In genomic region chr10:119025776-119026175, GRCh38 we compare ENCODE assay signal across 10 cellular contexts. TPM values are rescaled to one million over a fixed set of nuclear protein-coding genes. Genes with fewer than 3 reads are reported as not detected.
DNase-seq lines count a peak whose midpoint lies in the region; ATAC-seq, FAIRE-seq and TF ChIP-seq lines count a peak whose summit lies in the region.
"Had no signal": no experiment of that assay in that cellular context is flagged by ENCODE, and none has a peak within 500 bp of the region (broad histone marks: within the 10 kb centered on the region; RNA-seq: fewer than 3 reads in every experiment).

No MANE protein-coding gene starts in this region.

- no peak overlapping the region for H2AFZ ChIP-seq in GM23248

- no peaks in the 10 kb centered on the region for H3K9me2 ChIP-seq in GM23248 (ENCODE audit: insufficient read depth)

- no peaks in the 10 kb centered on the region for H3K36me3 ChIP-seq in GM23248 (ENCODE audit: low read depth)
- no peaks in the 10 kb centered on the region for H3K36me3 ChIP-seq in psoas muscle (ENCODE audit: insufficient read depth in 1 of 2, low read depth in 1 of 2)

- H3K4me1 ChIP-seq in GM23248 (ENCODE audit: insufficient read depth) (peaks cover 25% of the 10 kb centered on the region), psoas muscle (peaks cover 19% of the 10 kb centered on the region)

- no peak for TF ChIP-seq CTCF in psoas muscle (IDR thresholded peaks at IDR 0.05)

- no peaks in the 10 kb centered on the region for H3K79me2 ChIP-seq in GM23248 (ENCODE audit: insufficient read depth)

- H3K27ac ChIP-seq in GM23248 (no peak overlapping the region), psoas muscle (peak overlapping the region; percentile 79)

- DNase-seq in GM23248 (peak; percentile 39), RCC 7860 (ENCODE audit: low spot score) (peak; percentile 58), left ventricle myocardium superior (peak; percentile 81), psoas muscle (no peak), UCSD-AML1 (lab: John Stamatoyannopoulos, UW; ENCODE audit: unreplicated experiment) (no peak)
- DNase-seq: effector memory CD4-positive, alpha-beta T cell; small intestine had no signal

- 68 to 71% methylated on average over 7 of the region's 7 CpGs for WGBS in GM23248 (ENCODE audit: low coverage in 1 of 2, low lambda C conversion rate in 2 of 2, missing lambda C conversion rate in 2 of 2), 2 experiments
- 32 to 47% (median 35%) methylated on average over 7 of the region's 7 CpGs for WGBS in psoas muscle, 3 donors

- H3K4me2 ChIP-seq in GM23248 (ENCODE audit: unreplicated experiment) = no peak overlapping the region

- H3K27me3 ChIP-seq in GM23248 (replicated peaks; ENCODE audit: insufficient read depth) = no peaks in the 10 kb centered on the region
- no peaks in the 10 kb centered on the region for H3K27me3 ChIP-seq in psoas muscle (ENCODE audit: insufficient read depth in 3 of 3, low read length in 2 of 3)

- no peak overlapping the region for H3K4me3 ChIP-seq in GM23248
- no peak overlapping the region for H3K4me3 ChIP-seq in psoas muscle

- no peak overlapping the region for H3K9ac ChIP-seq in GM23248

- ATAC-seq in left ventricle myocardium superior (peak; percentile 71), psoas muscle (peak in 2 of 4 donors; percentile 23 to 26), HG02623 (IDR thresholded peaks at IDR 0.05; ENCODE audit: unreplicated experiment) (no peak), HG02798 (IDR thresholded peaks at IDR 0.05; ENCODE audit: poor library complexity, unreplicated experiment) (no peak), GM19023 (IDR thresholded peaks at IDR 0.05; ENCODE audit: unreplicated experiment) (no peak)

- no peaks in the 10 kb centered on the region for H3K9me3 ChIP-seq in GM23248 (ENCODE audit: low read depth)
- no peaks in the 10 kb centered on the region for H3K9me3 ChIP-seq in psoas muscle

- in situ Hi-C loops in GM23248 (cut with MboI) = no loop called here

- H3F3A ChIP-seq in GM23248 (ENCODE audit: insufficient read depth) = peaks cover 22% of the 10 kb centered on the region

- intact Hi-C loops in left ventricle myocardium superior (cut with micrococcal nuclease) = no loop called here
- intact Hi-C loops in psoas muscle (cut with DNase I) = loop anchor here (10.0 kb wide), 3 partner anchors 151 to 281 kb away; partner anchors contain the start of gene CACUL1 (in 1 of the 2)

- FAIRE-seq in RCC 7860 (lab: Jason Lieb, UNC) = no peak
- FAIRE-seq: small intestine had no signal

- H4K20me1 ChIP-seq in GM23248 (ENCODE audit: insufficient read depth) = no peaks in the 10 kb centered on the region

RNA-seq across cellular contexts. Expression of gene NANOS1, which starts 3.7 kb away (rescaled TPM):
- under 0.01 and 1.3 TPM in 2 replicates for total RNA-seq in GM23248 (2014; rRNA removed; shearing (Covaris generic))
- 0.15 and 0.18 TPM in 2 replicates for polyA plus RNA-seq in GM23248 (2016; fragmentation: Nextera tagmentation; extraction: Ambion mirVana)
- total RNA-seq in left ventricle myocardium superior = 8.7 TPM
- total RNA-seq in psoas muscle = 10 to 100 TPM in 3 of 4 donors, 1 to 10 TPM in 1; 9.7 to 59.4 (median 17.1) TPM
- polyA plus RNA-seq in psoas muscle = 10 to 100 TPM in 2 of 3 donors, 1 to 10 TPM in 1; 1.4 to 32.8 (median 30.7) TPM

RNA-seq across cellular contexts. Expression of gene EIF3A, which starts 54.8 kb away (rescaled TPM):
- total RNA-seq in GM23248 (2014; rRNA removed; shearing (Covaris generic)) = 91.3 and 98.6 TPM in 2 replicates
- polyA plus RNA-seq in GM23248 (2016; fragmentation: Nextera tagmentation; extraction: Ambion mirVana) (74.5 and 74.9 TPM in 2 replicates), psoas muscle (100 to 1,000 TPM in 2 of 3 donors, 10 to 100 TPM in 1; 71.3 to 120 (median 108) TPM)
- total RNA-seq in left ventricle myocardium superior (106 TPM), psoas muscle (100 to 1,000 TPM; 148 to 226 (median 190) TPM)

Comparison
In these comparisons a context has a peak if more than half of its experiments do, and no peak if none do; other contexts are left out.
1. DNase-seq: peak in GM23248 (single experiment), RCC 7860 (single experiment) and left ventricle myocardium superior (single experiment); none in psoas muscle (0 of 2) and UCSD-AML1 (single experiment).